In genomic region chr16:83577201-83577600, GRCh38 we compare ENCODE assay signal across 16 cellular contexts.
DNase-seq lines count a peak whose midpoint lies in the region; ATAC-seq and TF ChIP-seq lines count a peak whose summit lies in the region.
"Had no signal": no experiment of that assay in that cellular context is flagged by ENCODE, and none has a peak within 500 bp of the region (broad histone marks: within the 10 kb centered on the region; RNA-seq: fewer than 3 reads in every experiment).

No MANE protein-coding gene starts in this region.

- H3K4me3 Mint-ChIP-seq in endodermal cell, result no peak overlapping the region
- H3K4me3 Mint-ChIP-seq: CD4-positive, alpha-beta memory T cell; GM23338; H9; HFFc6 had no signal

- DNase-seq in SJCRH30, result peak; percentile 52 to 59
- DNase-seq in endodermal cell, result no peak
- peak; percentile 68 for DNase-seq in retina
- no peak for DNase-seq in heart right ventricle
- DNase-seq in stimulated activated naive CD4-positive, alpha-beta T cell (lab: John Stamatoyannopoulos, UW), result no peak
- DNase-seq in NCI-H774 (lab: John Stamatoyannopoulos, UW), result no peak
- DNase-seq: C1 segment of cervical spinal cord; Calu3; CD4-positive, alpha-beta memory T cell; COR-L47; DMS53; DMS79 treated with DMSO at 0.1 percent for 48 hours; GF-D8; H9; HFFc6 had no signal

- H3K27me3 Mint-ChIP-seq in endodermal cell (ENCODE audit: insufficient read depth), result no peaks in the 10 kb centered on the region

- peaks cover 5% of the 10 kb centered on the region; the same call in 1 of the 2 replicates for H3K9me3 ChIP-seq in SJCRH30 (replicated peaks)
- no peaks in the 10 kb centered on the region for H3K9me3 ChIP-seq in endodermal cell (ENCODE audit: control insufficient read depth, low read length)
- H3K9me3 ChIP-seq in heart right ventricle, result peaks cover 0 to 12% (median 0%) of the 10 kb centered on the region in 11 donors

- H3K36me3 Mint-ChIP-seq in endodermal cell (ENCODE audit: low read depth), result no peaks in the 10 kb centered on the region
- H3K36me3 Mint-ChIP-seq: CD4-positive, alpha-beta memory T cell had no signal

- H3K27ac Mint-ChIP-seq in endodermal cell, result no peak overlapping the region
- H3K27ac Mint-ChIP-seq: CD4-positive, alpha-beta memory T cell; GM23338; H9; HFFc6 had no signal

- H3K27me3 ChIP-seq in SJCRH30 (no peaks in the 10 kb centered on the region), endodermal cell (ENCODE audit: control insufficient read depth, insufficient read depth, low read length, poor library complexity, severe bottlenecking) (no peaks in the 10 kb centered on the region), heart right ventricle (no peaks in the 10 kb centered on the region)

- no peaks in the 10 kb centered on the region for H3K36me3 ChIP-seq in SJCRH30
- no peaks in the 10 kb centered on the region for H3K36me3 ChIP-seq in endodermal cell (ENCODE audit: control insufficient read depth, insufficient read depth, low read length)
- H3K36me3 ChIP-seq in heart right ventricle, result no peaks in the 10 kb centered on the region

- intact Hi-C loops in heart right ventricle (cut with DNase I), result no loop called here

- no peaks in the 10 kb centered on the region for H3K9me3 Mint-ChIP-seq in endodermal cell
- H3K9me3 Mint-ChIP-seq: GM23338 had no signal

- H3K4me3 ChIP-seq in SJCRH30 (no peak overlapping the region), endodermal cell (ENCODE audit: low read length) (no peak overlapping the region), heart right ventricle (no peak overlapping the region)
- H3K4me3 ChIP-seq: GM23338 had no signal

- peaks cover 14% of the 10 kb centered on the region for H3K4me1 ChIP-seq in SJCRH30
- no peaks in the 10 kb centered on the region for H3K4me1 ChIP-seq in endodermal cell (ENCODE audit: control insufficient read depth, insufficient read depth, low read length)
- no peaks in the 10 kb centered on the region for H3K4me1 ChIP-seq in heart right ventricle

- H3K27ac ChIP-seq in SJCRH30 (peak overlapping the region; percentile 68), endodermal cell (ENCODE audit: low read depth, low read length) (peak overlapping the region; percentile 25), heart right ventricle (no peak overlapping the region)

- H3K4me1 Mint-ChIP-seq in endodermal cell, result no peaks in the 10 kb centered on the region
- H3K4me1 Mint-ChIP-seq: CD4-positive, alpha-beta memory T cell had no signal

- no peak overlapping the region for H3K9ac ChIP-seq in endodermal cell (ENCODE audit: extremely low read depth, low read length, poor library complexity, severe bottlenecking)

- ATAC-seq in heart right ventricle, result no peak
- ATAC-seq: GM23338 had no signal

- no peak for TF ChIP-seq CTCF in endodermal cell (conservative IDR thresholded peaks at IDR 0.05)
- TF ChIP-seq CTCF in heart right ventricle (IDR thresholded peaks at IDR 0.05), result no peak

- 75 to 86% methylated on average over 2 of the region's 2 CpGs for WGBS in endodermal cell (ENCODE audit: insufficient coverage in 1 of 2, insufficient read length in 1 of 2), 2 experiments
- WGBS in heart right ventricle, 2 donors, result 81 to 88% methylated on average over 2 of the region's 2 CpGs

Comparison
In these comparisons a context has a peak if more than half of its experiments do, and no peak if none do; other contexts are left out.
1. DNase-seq: peak in SJCRH30 (2 of 2) and retina (single experiment); none in endodermal cell (single experiment), heart right ventricle (0 of 2), stimulated activated naive CD4-positive, alpha-beta T cell (0 of 6) and NCI-H774 (single experiment).
2. H3K27ac ChIP-seq: peak in SJCRH30 (single experiment) and endodermal cell (single experiment); none in heart right ventricle (0 of 10).